1 cellular context compared by ENCODE assay signal in the genomic region with DNA sequence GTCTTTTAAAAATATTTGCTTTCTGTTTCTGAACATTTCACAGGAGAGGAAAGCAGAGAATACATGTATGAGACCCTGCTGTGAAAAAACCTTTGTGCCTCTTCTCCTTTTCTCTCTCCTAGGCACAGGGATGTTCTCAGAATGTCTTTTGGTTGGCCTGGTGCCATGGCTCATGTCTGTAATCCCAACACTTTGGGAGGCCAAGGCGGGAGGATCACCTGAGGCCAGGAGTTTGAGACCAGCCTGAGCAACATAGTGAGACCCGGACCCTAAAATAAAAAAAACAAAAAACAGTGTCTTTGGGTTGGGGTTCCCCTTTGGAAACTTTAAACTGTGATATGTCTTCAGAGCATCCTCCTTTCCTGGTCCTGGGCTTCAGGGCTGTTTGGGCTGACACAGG.
TF ChIP-seq lines count a peak whose summit lies in the region.

No MANE protein-coding gene starts in this region.

TF ChIP-seq in HepG2, 621 proteins besides CTCF, POLR2A, EP300 and RAD21:
- TF ChIP-seq JDP2 (CRISPR knock-in tag; IDR thresholded peaks at IDR 0.05; ENCODE audit: borderline replicate concordance), result no peak
- TF ChIP-seq, protein P1, sequence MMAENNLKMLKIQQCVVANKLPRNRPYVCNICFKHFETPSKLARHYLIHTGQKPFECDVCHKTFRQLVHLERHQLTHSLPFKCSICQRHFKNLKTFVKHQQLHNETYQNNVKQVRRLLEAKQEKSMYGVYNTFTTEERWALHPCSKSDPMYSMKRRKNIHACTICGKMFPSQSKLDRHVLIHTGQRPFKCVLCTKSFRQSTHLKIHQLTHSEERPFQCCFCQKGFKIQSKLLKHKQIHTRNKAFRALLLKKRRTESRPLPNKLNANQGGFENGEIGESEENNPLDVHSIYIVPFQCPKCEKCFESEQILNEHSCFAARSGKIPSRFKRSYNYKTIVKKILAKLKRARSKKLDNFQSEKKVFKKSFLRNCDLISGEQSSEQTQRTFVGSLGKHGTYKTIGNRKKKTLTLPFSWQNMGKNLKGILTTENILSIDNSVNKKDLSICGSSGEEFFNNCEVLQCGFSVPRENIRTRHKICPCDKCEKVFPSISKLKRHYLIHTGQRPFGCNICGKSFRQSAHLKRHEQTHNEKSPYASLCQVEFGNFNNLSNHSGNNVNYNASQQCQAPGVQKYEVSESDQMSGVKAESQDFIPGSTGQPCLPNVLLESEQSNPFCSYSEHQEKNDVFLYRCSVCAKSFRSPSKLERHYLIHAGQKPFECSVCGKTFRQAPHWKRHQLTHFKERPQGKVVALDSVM (CRISPR knock-in tag; IDR thresholded peaks at IDR 0.05), result peak; percentile 44
- TF ChIP-seq, protein P2, sequence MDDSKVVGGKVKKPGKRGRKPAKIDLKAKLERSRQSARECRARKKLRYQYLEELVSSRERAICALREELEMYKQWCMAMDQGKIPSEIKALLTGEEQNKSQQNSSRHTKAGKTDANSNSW (CRISPR knock-in tag; IDR thresholded peaks at IDR 0.05; ENCODE audit: borderline replicate concordance), result no peak
- TF ChIP-seq NBN (conservative IDR thresholded peaks at IDR 0.05), result no peak
- no peak for TF ChIP-seq BHLHE40 (IDR thresholded peaks at IDR 0.05; ENCODE audit: low read length)
